Comparison of ENCODE assay signal across 1 cellular context in the genomic region with DNA sequence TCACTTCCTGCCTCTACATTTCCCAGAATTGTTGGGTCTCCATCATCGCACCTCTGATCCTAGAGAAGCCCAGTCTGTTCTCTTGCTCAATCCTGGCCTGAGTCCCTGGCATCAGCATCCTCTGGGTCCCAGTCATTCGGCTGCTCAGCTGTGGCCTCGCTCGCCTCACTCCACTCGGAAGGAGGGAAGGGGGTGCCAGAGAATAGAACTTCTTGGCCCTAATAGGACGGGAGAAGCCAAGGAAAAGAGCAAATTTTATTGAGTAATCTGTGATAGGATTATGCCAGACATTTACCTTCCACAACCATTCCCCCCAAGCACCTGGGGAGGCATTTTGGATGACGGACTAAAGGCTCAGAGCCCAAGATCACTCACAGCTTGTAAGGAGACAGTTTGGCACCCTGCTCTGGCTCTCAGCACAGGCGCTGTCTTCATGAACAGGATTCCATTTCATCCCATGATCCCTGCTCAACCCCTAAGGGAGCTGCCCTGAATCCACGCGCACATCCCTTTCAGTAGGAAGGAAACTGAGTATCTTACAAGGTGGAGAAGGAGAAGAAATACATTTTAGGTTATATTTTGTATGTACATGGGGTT.
TF ChIP-seq lines count a peak whose summit lies in the region.

No MANE protein-coding gene starts in this region.

TF ChIP-seq in H1, 55 proteins besides CTCF, POLR2A, EP300 and RAD21:
- TF ChIP-seq CTBP2 (IDR thresholded peaks at IDR 0.05; ENCODE audit: borderline replicate concordance, insufficient read depth, insufficient read length, low read length) = no peak
